ENCODE assay signal across 15 cellular contexts in genomic region chr12:38110026-38110699, GRCh38.
"Had no signal": no experiment of that assay in that cellular context is flagged by ENCODE, and none has a peak within 500 bp of the region (broad histone marks: within the 10 kb centered on the region; RNA-seq: fewer than 3 reads in every experiment).

No MANE protein-coding gene starts in this region.

- FAIRE-seq: small intestine had no signal

- ATAC-seq: effector memory CD8-positive, alpha-beta T cell; left colon; mucosa of descending colon; naive thymus-derived CD8-positive, alpha-beta T cell; right cardiac atrium had no signal

- H3K9me3 ChIP-seq: mucosa of descending colon, neutrophil had no signal

- DNase-seq: effector memory CD8-positive, alpha-beta T cell; erythroblast; foreskin melanocyte; head of caudate nucleus; left colon; mucosa of descending colon; naive thymus-derived CD8-positive, alpha-beta T cell; posterior cingulate gyrus; right cardiac atrium; small intestine; stimulated activated CD4-positive, alpha-beta T cell treated with anti-CD3 and anti-CD28 coated beads, Interleukin-12 subunit alpha, Interleukin-12 subunit beta, amount 100 ng/mL, for 4 hours; stimulated activated naive CD4-positive, alpha-beta T cell treated with Interleukin-2 at 50 U/mL for 16 hours; trophoblast cell had no signal

- H3K27ac ChIP-seq: hepatocyte, neutrophil had no signal

- H3K27me3 ChIP-seq: hepatocyte, neutrophil had no signal

- H3K79me2 ChIP-seq: hepatocyte had no signal

- H3K4me2 ChIP-seq: hepatocyte had no signal

- H2AFZ ChIP-seq: hepatocyte had no signal

- H3K36me3 ChIP-seq: neutrophil had no signal

- H3K4me3 ChIP-seq: hepatocyte, mucosa of descending colon had no signal
